Comparison of ENCODE assay signal across 12 cellular contexts in genomic region chr9:110936719-110937452, GRCh38.
DNase-seq lines count a peak whose midpoint lies in the region; ATAC-seq and TF ChIP-seq lines count a peak whose summit lies in the region.
"Had no signal": no experiment of that assay in that cellular context is flagged by ENCODE, and none has a peak within 500 bp of the region (broad histone marks: within the 10 kb centered on the region; RNA-seq: fewer than 3 reads in every experiment).

No MANE protein-coding gene starts in this region.

- no peak for ATAC-seq in HG03460 (IDR thresholded peaks at IDR 0.05; ENCODE audit: unreplicated experiment)
- ATAC-seq in CD8-positive, alpha-beta T cell: no peak

- no peak overlapping the region for H3K27ac Mint-ChIP-seq in CD8-positive, alpha-beta memory T cell
- no peak overlapping the region for H3K27ac Mint-ChIP-seq in CD8-positive, alpha-beta T cell
- H3K27ac Mint-ChIP-seq: activated T-helper 2 cell treated with anti-CD3 and anti-CD28 coated beads, Interferon-gamma antibody, Interleukin-2, Interleukin-4, amounts not matched to agents 10 μg/mL and 5 μg/mL and 100 μg/mL, durations not matched to agents 14 hours and 24 hours and 36 hours had no signal

- intact Hi-C loops in CD8-positive, alpha-beta T cell (cut with DNase I, micrococcal nuclease): no loop called here

- no peaks in the 10 kb centered on the region for H3K4me1 Mint-ChIP-seq in CD8-positive, alpha-beta memory T cell
- no peaks in the 10 kb centered on the region for H3K4me1 Mint-ChIP-seq in CD8-positive, alpha-beta T cell (ENCODE audit: low read depth)

- TF ChIP-seq CTCF in AG10803 (conservative IDR thresholded peaks at IDR 0.05; ENCODE audit: low read length): no peak
- no peak for TF ChIP-seq CTCF in fibroblast of lung (conservative IDR thresholded peaks at IDR 0.05 in 1 of 2, IDR thresholded peaks at IDR 0.05 in 1 of 2; ENCODE audit: low read depth in 1 of 2, low read length in 2 of 2)
- no peak for TF ChIP-seq CTCF in CD8-positive, alpha-beta T cell (IDR thresholded peaks at IDR 0.05)

- H3K27me3 Mint-ChIP-seq in CD8-positive, alpha-beta memory T cell: peaks cover 0 to 1% of the 10 kb centered on the region in 2 donors
- H3K27me3 Mint-ChIP-seq in CD8-positive, alpha-beta T cell (ENCODE audit: low read depth): no peaks in the 10 kb centered on the region

- H3K4me3 ChIP-seq in AG10803 (ENCODE audit: low read length) (peak overlapping the region; percentile 6; the same call in 1 of the 2 replicates), fibroblast of lung (replicated peaks in 1 of 4; ENCODE audit: control extremely low read depth in 1 of 4, insufficient read depth in 1 of 4, low read depth in 3 of 4, low read length in 4 of 4) (no peak overlapping the region)
- no peak overlapping the region for H3K4me3 ChIP-seq in CD8-positive, alpha-beta memory T cell (ENCODE audit: low read length)
- no peak overlapping the region for H3K4me3 ChIP-seq in CD8-positive, alpha-beta T cell (ENCODE audit: low read depth, low read length)

- H3K9me3 Mint-ChIP-seq in CD8-positive, alpha-beta memory T cell: peaks cover 0 to 5% (median 0%) of the 10 kb centered on the region in 5 donors
- peaks cover 6% of the 10 kb centered on the region for H3K9me3 Mint-ChIP-seq in CD8-positive, alpha-beta T cell
- H3K9me3 Mint-ChIP-seq: activated T-helper 2 cell treated with anti-CD3 and anti-CD28 coated beads, Interferon-gamma antibody, Interleukin-2, Interleukin-4, amounts not matched to agents 10 μg/mL and 5 μg/mL and 100 μg/mL, durations not matched to agents 14 hours and 24 hours and 36 hours had no signal

- H3K36me3 Mint-ChIP-seq in CD8-positive, alpha-beta memory T cell: no peaks in the 10 kb centered on the region
- no peaks in the 10 kb centered on the region for H3K36me3 Mint-ChIP-seq in CD8-positive, alpha-beta T cell

- POLR2A ChIA-PET in CD8-positive, alpha-beta memory T cell (lab: Charles Lee): no interaction called here
- POLR2A ChIA-PET in CD8-positive, alpha-beta T cell (lab: Charles Lee): no interaction called here

- peak overlapping the region; percentile 51 for H3K4me2 ChIP-seq in fibroblast of lung (ENCODE audit: extremely low read depth, insufficient read depth, low read length)

- peaks cover 15% of the 10 kb centered on the region for H3K4me1 ChIP-seq in fibroblast of lung (ENCODE audit: control insufficient read depth, extremely low read depth, insufficient read depth, low read length)
- no peaks in the 10 kb centered on the region for H3K4me1 ChIP-seq in CD8-positive, alpha-beta memory T cell (ENCODE audit: insufficient read depth, low read length)
- H3K4me1 ChIP-seq in CD8-positive, alpha-beta T cell (ENCODE audit: insufficient read depth, low read length): no peaks in the 10 kb centered on the region
- H3K4me1 ChIP-seq: BE2C, parathyroid adenoma had no signal

- H3K9me3 ChIP-seq in fibroblast of lung (ENCODE audit: control insufficient read depth, insufficient read depth, low read depth, low read length): no peaks in the 10 kb centered on the region
- H3K9me3 ChIP-seq in CD8-positive, alpha-beta memory T cell (ENCODE audit: low read length): no peaks in the 10 kb centered on the region
- H3K9me3 ChIP-seq in CD8-positive, alpha-beta T cell (ENCODE audit: low read length): no peaks in the 10 kb centered on the region
- H3K9me3 ChIP-seq: BE2C had no signal

- H2AFZ ChIP-seq in fibroblast of lung (ENCODE audit: low read length): no peak overlapping the region
- H2AFZ ChIP-seq: parathyroid adenoma had no signal

- H3K27me3 ChIP-seq in fibroblast of lung (ENCODE audit: control insufficient read depth, insufficient read depth, low read length): no peaks in the 10 kb centered on the region
- H3K27me3 ChIP-seq in CD8-positive, alpha-beta memory T cell (ENCODE audit: insufficient read depth, low read length, poor library complexity, severe bottlenecking): no peaks in the 10 kb centered on the region
- H3K27me3 ChIP-seq in CD8-positive, alpha-beta T cell (ENCODE audit: insufficient read depth, low read length): no peaks in the 10 kb centered on the region
- H3K27me3 ChIP-seq: BE2C had no signal

- no peaks in the 10 kb centered on the region for H4K20me1 ChIP-seq in fibroblast of lung (ENCODE audit: control insufficient read depth, extremely low read depth, insufficient read depth, low read length)

- no peak overlapping the region for H3K4me3 Mint-ChIP-seq in CD8-positive, alpha-beta memory T cell
- H3K4me3 Mint-ChIP-seq in CD8-positive, alpha-beta T cell: no peak overlapping the region

- peak; percentile 96 for DNase-seq in AG10803 (ENCODE audit: low read depth)
- peak; percentile 86 for DNase-seq in RPMI7951 (ENCODE audit: low read depth)
- DNase-seq in fibroblast of lung (ENCODE audit: low read depth in 2 of 2): peak; percentile 79
- DNase-seq in renal cortical epithelial cell (ENCODE audit: low read depth): peak; percentile 47
- DNase-seq in CD8-positive, alpha-beta memory T cell: no peak
- DNase-seq in activated effector memory CD4-positive, alpha-beta T cell treated with Interleukin-2 at 50 U/mL for 16 hours: no peak
- DNase-seq in CD8-positive, alpha-beta T cell: no peak
- DNase-seq: BE2C, Karpas-422 had no signal

- peak overlapping the region; percentile 10 for H3K9ac ChIP-seq in fibroblast of lung (ENCODE audit: insufficient read depth, low read length)
- H3K9ac ChIP-seq: parathyroid adenoma had no signal

- CTCF ChIA-PET in CD8-positive, alpha-beta memory T cell (lab: Charles Lee): no interaction called here
- CTCF ChIA-PET in CD8-positive, alpha-beta T cell (lab: Charles Lee): no interaction called here

- H3K27ac ChIP-seq in fibroblast of lung (ENCODE audit: insufficient read depth, low read length): peak overlapping the region; percentile 51
- H3K27ac ChIP-seq in CD8-positive, alpha-beta memory T cell (ENCODE audit: low read depth, low read length): no peak overlapping the region
- H3K27ac ChIP-seq in CD8-positive, alpha-beta T cell (ENCODE audit: low read depth, low read length): no peak overlapping the region
- H3K27ac ChIP-seq: parathyroid adenoma had no signal

- peaks cover 11% of the 10 kb centered on the region for H3K36me3 ChIP-seq in fibroblast of lung (ENCODE audit: control insufficient read depth, insufficient read depth, low read length)
- H3K36me3 ChIP-seq in CD8-positive, alpha-beta memory T cell (ENCODE audit: insufficient read depth, low read length): no peaks in the 10 kb centered on the region
- H3K36me3 ChIP-seq in CD8-positive, alpha-beta T cell (ENCODE audit: insufficient read depth, low read length): no peaks in the 10 kb centered on the region

- H3K79me2 ChIP-seq in fibroblast of lung (ENCODE audit: control insufficient read depth, insufficient read depth, low read length): peaks cover 97% of the 10 kb centered on the region
- H3K79me2 ChIP-seq: parathyroid adenoma had no signal

Comparison
In these comparisons a context has a peak if more than half of its experiments do, and no peak if none do; other contexts are left out.
1. DNase-seq: peak in AG10803 (single experiment), RPMI7951 (single experiment), fibroblast of lung (2 of 2) and renal cortical epithelial cell (single experiment); none in CD8-positive, alpha-beta memory T cell (0 of 5), activated effector memory CD4-positive, alpha-beta T cell treated with Interleukin-2 at 50 U/mL for 16 hours (single experiment) and CD8-positive, alpha-beta T cell (0 of 7).